Comparison of ENCODE assay signal across 20 cellular contexts in genomic region chr3:127037021-127037400, GRCh38. TPM values are rescaled to one million over a fixed set of nuclear protein-coding genes. Genes with fewer than 3 reads are reported as not detected.
DNase-seq lines count a peak whose midpoint lies in the region; ATAC-seq and TF ChIP-seq lines count a peak whose summit lies in the region.
"Had no signal": no experiment of that assay in that cellular context is flagged by ENCODE, and none has a peak within 500 bp of the region (broad histone marks: within the 10 kb centered on the region; RNA-seq: fewer than 3 reads in every experiment).

No MANE protein-coding gene starts in this region.

- H3K36me3 ChIP-seq in BE2C: peaks cover 26% of the 10 kb centered on the region

- H3K4me1 ChIP-seq in BE2C: peaks cover 4% of the 10 kb centered on the region; the same call in 1 of the 2 replicates

- H3K27ac ChIP-seq in RWPE1: peak overlapping the region; percentile 84
- H3K27ac ChIP-seq in dorsolateral prefrontal cortex: peak overlapping the region in 49 of 59 donors; percentile 1 to 83 (median 54)
- H3K27ac ChIP-seq: KMS-11 had no signal

- H3K27me3 ChIP-seq in BE2C (no peaks in the 10 kb centered on the region), dorsolateral prefrontal cortex (no peaks in the 10 kb centered on the region)

- H3K4me3 ChIP-seq in BE2C (ENCODE audit: low read depth, low read length) (no peak overlapping the region), dorsolateral prefrontal cortex (no peak overlapping the region)

- intact Hi-C loops in dorsolateral prefrontal cortex (cut with DNase I) (no loop called here), sciatic nerve (cut with DNase I) (no loop called here)

- POLR2A ChIA-PET in RWPE1 (lab: Yijun Ruan, JAX; ENCODE audit: low non-redundant PET): no interaction called here

- no peak for TF ChIP-seq CTCF in BE2C (IDR thresholded peaks at IDR 0.05; ENCODE audit: low read depth, low read length)
- TF ChIP-seq CTCF in RWPE1 (conservative IDR thresholded peaks at IDR 0.05; ENCODE audit: low read depth): no peak
- no peak for TF ChIP-seq CTCF in dorsolateral prefrontal cortex (IDR thresholded peaks at IDR 0.05 in 54 of 56, conservative IDR thresholded peaks at IDR 0.05 in 2 of 56; ENCODE audit: low read depth in 1 of 56, partially characterized antibody in 56 of 56)

- no peaks in the 10 kb centered on the region; the same call in 1 of the 2 replicates for H3K9me3 ChIP-seq in BE2C

- CTCF ChIA-PET in RWPE1 (lab: Yijun Ruan, JAX): interaction anchor here (0.7 kb wide), 1 partner anchor 147 kb away, joined by 4 read pairs; no protein-coding TSS in a partner anchor

- ATAC-seq in sciatic nerve: no peak
- no peak for ATAC-seq in HG03280 (IDR thresholded peaks at IDR 0.05; ENCODE audit: unreplicated experiment)
- no peak for ATAC-seq in HG03457 (IDR thresholded peaks at IDR 0.05; ENCODE audit: unreplicated experiment)

- DNase-seq in BE2C (peak; percentile 8), RWPE1 (ENCODE audit: low spot score) (no peak), dorsolateral prefrontal cortex (peak in 2 of 10 donors; percentile 26 to 44), sciatic nerve (ENCODE audit: low spot score) (peak; percentile 54), SKM-1 treated with dmso at 0.1 percent for 144 hours (lab: John Stamatoyannopoulos, UW; ENCODE audit: unreplicated experiment) (no peak)
- no peak for DNase-seq in activated CD4-positive, alpha-beta T cell treated with anti-CD3 and anti-CD28 coated beads for 4 hours
- DNase-seq: AML-193; Calu3; CD4-positive, alpha-beta T cell; DMS79 treated with DMSO at 0.1 percent for 48 hours; GDM1; HFFc6; NCI-H1092; NCI-H1694; NCI-H446 treated with DMSO at 0.1 percent for 48 hours; NCI-H774; SIG-M5 had no signal

RNA-seq across cellular contexts. Expression of gene PLXNA1, which starts 54.1 kb away (rescaled TPM):
- 261 TPM for polyA plus RNA-seq in BE2C (2012; ENCODE audit: insufficient read depth, insufficient read length, low read depth)
- total RNA-seq in dorsolateral prefrontal cortex (10 to 100 TPM; 28.6 to 94.1 (median 62.9) TPM), sciatic nerve (35.9 TPM)

Comparison
In these comparisons a context has a peak if more than half of its experiments do, and no peak if none do; other contexts are left out.
1. DNase-seq: peak in BE2C (single experiment) and sciatic nerve (single experiment); none in RWPE1 (single experiment), activated CD4-positive, alpha-beta T cell treated with anti-CD3 and anti-CD28 coated beads for 4 hours (0 of 2) and SKM-1 treated with dmso at 0.1 percent for 144 hours (single experiment).